8 cellular contexts compared by ENCODE assay signal in genomic region chr6:122610690-122611455, GRCh38. TPM values are rescaled to one million over a fixed set of nuclear protein-coding genes. Genes with fewer than 3 reads are reported as not detected.
DNase-seq lines count a peak whose midpoint lies in the region; ATAC-seq and TF ChIP-seq lines count a peak whose summit lies in the region.

No MANE protein-coding gene starts in this region.

- ATAC-seq in HG02642 (IDR thresholded peaks at IDR 0.05; ENCODE audit: poor library complexity, unreplicated experiment) (peak; percentile 42), omental fat pad (ENCODE audit: low FRiP score) (peak; percentile 70)
- peak; percentile 54 to 57 for ATAC-seq in activated T-cell treated with anti-CD3 and anti-CD28 coated beads, Interleukin-2, amount 50 U/mL, for 4 hours

- H3K4me1 Mint-ChIP-seq in activated T-cell treated with anti-CD3 and anti-CD28 coated beads, Interleukin-2, amount 50 U/mL, for 4 hours (ENCODE audit: low read depth) = peaks cover 20% of the 10 kb centered on the region

- H3K36me3 Mint-ChIP-seq in activated T-cell treated with anti-CD3 and anti-CD28 coated beads, Interleukin-2, amount 50 U/mL, for 4 hours (ENCODE audit: insufficient read depth) = no peaks in the 10 kb centered on the region

- H3K9me3 Mint-ChIP-seq in activated T-cell treated with anti-CD3 and anti-CD28 coated beads, Interleukin-2, amount 50 U/mL, for 4 hours = no peaks in the 10 kb centered on the region

- H3K27me3 Mint-ChIP-seq in activated T-cell treated with anti-CD3 and anti-CD28 coated beads, Interleukin-2, amount 50 U/mL, for 4 hours (ENCODE audit: low read depth) = peaks cover 44% of the 10 kb centered on the region

- TF ChIP-seq CTCF in 22Rv1 (IDR thresholded peaks at IDR 0.05) (peak; percentile 34; the same call in 1 of the 2 replicates), GM10266 (IDR thresholded peaks at IDR 0.05; ENCODE audit: control insufficient read depth, insufficient read depth, low read depth, missing control alignments) (no peak), omental fat pad (IDR thresholded peaks at IDR 0.05) (no peak)

- peak overlapping the region; percentile 75 for H3K4me3 Mint-ChIP-seq in activated T-cell treated with anti-CD3 and anti-CD28 coated beads, Interleukin-2, amount 50 U/mL, for 4 hours

- peak overlapping the region; percentile 71 for H3K27ac ChIP-seq in 22Rv1

- DNase-seq in GM10266 (ENCODE audit: extremely low spot score) (peak; percentile 28), NCI-H2029 (lab: John Stamatoyannopoulos, UW) (peak; percentile 72), germinal center (ENCODE audit: low spot score) (peak; percentile 24), omental fat pad (ENCODE audit: low spot score) (no peak)
- no peak for DNase-seq in activated T-cell treated with anti-CD3 and anti-CD28 coated beads, Interleukin-2, amount 50 U/mL, for 4 hours
- no peak for DNase-seq in central memory CD4-positive, alpha-beta T cell

RNA-seq across cellular contexts. Expression of gene PKIB, which starts 0.7 kb away (rescaled TPM):
- under 1 TPM in 1 of 3 donors, not detected in 2; 0.56 TPM for total RNA-seq in activated T-cell treated with anti-CD3 and anti-CD28 coated beads, Interleukin-2, amount 50 U/mL, for 4 hours
- 1 to 10 TPM; 1.1 to 9.8 (median 4.5) TPM for total RNA-seq in omental fat pad

Comparison
In these comparisons a context has a peak if more than half of its experiments do, and no peak if none do; other contexts are left out.
1. DNase-seq: peak in GM10266 (single experiment), NCI-H2029 (single experiment) and germinal center (single experiment); none in activated T-cell treated with anti-CD3 and anti-CD28 coated beads, Interleukin-2, amount 50 U/mL, for 4 hours (single experiment), omental fat pad (single experiment) and central memory CD4-positive, alpha-beta T cell (single experiment).
2. Peak in every context shown above with its lines, with median percentiles within 50 percentile points of each other: ATAC-seq.